ENCODE assay signal across 1 cellular context in genomic region chr11:44950036-44950624, GRCh38.
TF ChIP-seq lines count a peak whose summit lies in the region.

No MANE protein-coding gene starts in this region.

TF ChIP-seq in K562, 482 proteins besides CTCF, POLR2A, EP300 and RAD21 (continued from another document):
- TF ChIP-seq E2F4 (CRISPR knock-in tag; IDR thresholded peaks at IDR 0.05; ENCODE audit: low read depth) (no peak), GABPB1 (CRISPR knock-in tag; IDR thresholded peaks at IDR 0.05) (no peak), MCM2 (IDR thresholded peaks at IDR 0.05; ENCODE audit: low read depth) (no peak), IRF2 (CRISPR knock-in tag; IDR thresholded peaks at IDR 0.05) (no peak), TBL1XR1 (IDR thresholded peaks at IDR 0.05; ENCODE audit: low read length in 2 of 2) (no peak), LCOR (CRISPR knock-in tag; IDR thresholded peaks at IDR 0.05) (no peak)
